Comparison of ENCODE assay signal across 29 cellular contexts in genomic region chr7:39164887-39165286, GRCh38.
"Had no signal": no experiment of that assay in that cellular context is flagged by ENCODE, and none has a peak within 500 bp of the region (broad histone marks: within the 10 kb centered on the region; RNA-seq: fewer than 3 reads in every experiment).

No MANE protein-coding gene starts in this region.

- H3K36me3 Mint-ChIP-seq: activated naive CD8-positive, alpha-beta T cell; WTC11 had no signal

- DNase-seq: activated CD4-positive, alpha-beta memory T cell treated with anti-CD3 and anti-CD28 coated beads, Interleukin-2, amount 10 ng/mL, durations not matched to agents 7 days and 5 days; activated CD4-positive, alpha-beta T cell treated with anti-CD3 and anti-CD28 coated beads for 1 hour; activated CD4-positive, alpha-beta T cell treated with anti-CD3 and anti-CD28 coated beads for 4 hours; activated CD4-positive, alpha-beta T cell treated with anti-CD3 and anti-CD28 coated beads, Interleukin-2, amount 10 ng/mL, durations not matched to agents 7 days and 5 days; activated CD4-positive, alpha-beta T cell treated with anti-CD3 and anti-CD28 coated beads, Interleukin-2, amount 50 U/mL, for 4 hours; activated CD8-positive, alpha-beta memory T cell treated with anti-CD3 and anti-CD28 coated beads, Interleukin-2, amount 50 U/mL, for 48 hours; activated effector memory CD4-positive, alpha-beta T cell treated with Interleukin-2 at 50 U/mL for 16 hours; activated gamma-delta T cell treated with Interleukin-2 at 50 U/mL for 16 hours; activated naive CD4-positive, alpha-beta T cell treated with anti-CD3 and anti-CD28 coated beads, Interleukin-2, amount 50 U/mL, for 16 hours; activated naive CD4-positive, alpha-beta T cell treated with Interleukin-2 at 50 U/mL for 16 hours; activated T-cell treated with anti-CD3 and anti-CD28 coated beads for 4 hours; activated T-cell treated with anti-CD3 and anti-CD28 coated beads, Interleukin-2, amount 50 U/mL, for 24 hours; activated T-cell treated with anti-CD3 and anti-CD28 coated beads, Interleukin-2, amount 50 U/mL, for 72 hours; amniotic stem cell; anterior cingulate cortex; brain microvascular endothelial cell; dorsolateral prefrontal cortex; effector memory CD4-positive, alpha-beta T cell; endodermal cell; foreskin fibroblast; heart left ventricle; T-helper 17 cell; T1000 had no signal

- H3K4me1 Mint-ChIP-seq: activated CD4-positive, alpha-beta memory T cell treated with anti-CD3 and anti-CD28 coated beads, Interleukin-2, amount 10 ng/mL, durations not matched to agents 7 days and 5 days; activated CD4-positive, alpha-beta T cell treated with anti-CD3 and anti-CD28 coated beads, Interleukin-2, amount 10 ng/mL, durations not matched to agents 7 days and 5 days; central memory CD8-positive, alpha-beta T cell; endodermal cell; T-helper 17 cell; WTC11 had no signal

- H3K36me3 ChIP-seq: brain microvascular endothelial cell, heart left ventricle had no signal

- H3K27me3 Mint-ChIP-seq: activated CD4-positive, alpha-beta memory T cell treated with anti-CD3 and anti-CD28 coated beads, Interleukin-2, amount 10 ng/mL, durations not matched to agents 7 days and 5 days; activated T-cell treated with anti-CD3 and anti-CD28 coated beads, Interleukin-2, amount 50 U/mL, for 24 hours; dendritic cell treated with granulocyte-macrophage colony-stimulating factor and Interleukin-4, amounts not matched to agents 40 ng/mL and 50 ng/mL, for 4 days; T-helper 17 cell had no signal

- H3K4me3 ChIP-seq: coronary artery, dorsolateral prefrontal cortex, heart left ventricle had no signal

- H3K27ac Mint-ChIP-seq: activated CD4-positive, alpha-beta memory T cell treated with anti-CD3 and anti-CD28 coated beads, Interleukin-2, amount 10 ng/mL, durations not matched to agents 7 days and 5 days; activated CD4-positive, alpha-beta T cell treated with anti-CD3 and anti-CD28 coated beads, Interleukin-2, amount 10 ng/mL, durations not matched to agents 7 days and 5 days; activated naive CD8-positive, alpha-beta T cell; activated T-cell treated with anti-CD3 and anti-CD28 coated beads, Interleukin-2, amount 50 U/mL, for 24 hours; activated T-cell treated with anti-CD3 and anti-CD28 coated beads, Interleukin-2, amount 50 U/mL, for 72 hours; dendritic cell treated with granulocyte-macrophage colony-stimulating factor and Interleukin-4, amounts not matched to agents 40 ng/mL and 50 ng/mL, for 4 days; endodermal cell; T-helper 17 cell; T-helper 2 cell treated with Interferon-gamma antibody and Interleukin-4, amounts not matched to agents 5 μg/mL and 100 μg/mL, for 36 hours; WTC11 had no signal

- H3K4me1 ChIP-seq: heart left ventricle had no signal

- H3K9me3 ChIP-seq: heart left ventricle had no signal

- H3K27me3 ChIP-seq: brain microvascular endothelial cell, dorsolateral prefrontal cortex, heart left ventricle had no signal

- H3K4me3 Mint-ChIP-seq: activated CD4-positive, alpha-beta memory T cell treated with anti-CD3 and anti-CD28 coated beads, Interleukin-2, amount 10 ng/mL, durations not matched to agents 7 days and 5 days; activated CD4-positive, alpha-beta T cell treated with anti-CD3 and anti-CD28 coated beads, Interleukin-2, amount 10 ng/mL, durations not matched to agents 7 days and 5 days; activated naive CD8-positive, alpha-beta T cell; activated T-cell treated with anti-CD3 and anti-CD28 coated beads, Interleukin-2, amount 50 U/mL, for 24 hours; activated T-cell treated with anti-CD3 and anti-CD28 coated beads, Interleukin-2, amount 50 U/mL, for 72 hours; central memory CD8-positive, alpha-beta T cell; dendritic cell treated with granulocyte-macrophage colony-stimulating factor and Interleukin-4, amounts not matched to agents 40 ng/mL and 50 ng/mL, for 4 days; endodermal cell; T-helper 17 cell; T-helper 2 cell treated with Interferon-gamma antibody and Interleukin-4, amounts not matched to agents 5 μg/mL and 100 μg/mL, for 36 hours; WTC11 had no signal

- H3K27ac ChIP-seq: brain microvascular endothelial cell, coronary artery, dorsolateral prefrontal cortex, heart left ventricle had no signal

- H3K9me3 Mint-ChIP-seq: activated CD4-positive, alpha-beta memory T cell treated with anti-CD3 and anti-CD28 coated beads, Interleukin-2, amount 10 ng/mL, durations not matched to agents 7 days and 5 days; activated CD4-positive, alpha-beta T cell treated with anti-CD3 and anti-CD28 coated beads, Interleukin-2, amount 10 ng/mL, durations not matched to agents 7 days and 5 days; activated T-cell treated with anti-CD3 and anti-CD28 coated beads, Interleukin-2, amount 50 U/mL, for 24 hours; dendritic cell treated with granulocyte-macrophage colony-stimulating factor and Interleukin-4, amounts not matched to agents 40 ng/mL and 50 ng/mL, for 4 days; endodermal cell; T-helper 2 cell treated with Interferon-gamma antibody and Interleukin-4, amounts not matched to agents 5 μg/mL and 100 μg/mL, for 36 hours had no signal
